In the genomic region with DNA sequence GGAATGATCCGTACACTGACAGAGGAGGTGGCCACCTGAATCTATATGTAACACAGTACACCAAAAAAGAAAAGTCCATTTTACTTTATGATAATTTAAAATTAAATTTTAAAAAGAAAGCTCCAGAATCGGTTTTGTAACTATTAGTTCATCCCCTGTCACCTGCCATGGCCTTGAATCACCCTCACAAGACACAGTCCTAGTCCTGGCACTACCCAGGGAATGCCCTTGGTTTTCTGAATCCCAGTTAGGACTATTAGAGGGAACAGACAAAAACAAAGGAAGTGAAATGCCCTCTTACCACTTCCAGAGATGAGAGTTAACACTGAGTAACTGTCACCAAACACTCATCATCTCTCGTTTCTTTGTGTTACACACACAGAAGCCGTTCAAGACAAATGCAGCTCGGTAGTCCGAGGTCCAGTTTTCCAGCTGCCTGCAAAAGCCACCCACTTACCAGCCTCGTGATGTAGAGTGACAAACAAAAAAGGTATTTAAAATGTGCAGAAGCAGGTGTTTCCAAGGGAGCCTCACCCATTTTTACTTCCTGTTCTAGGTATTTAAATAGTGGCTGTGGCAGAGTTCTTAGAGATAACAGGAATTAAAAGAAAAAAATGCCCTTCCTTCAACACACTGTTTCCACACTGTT, we compare ENCODE assay signal across 11 cellular contexts. TPM values are rescaled to one million over a fixed set of nuclear protein-coding genes. Genes with fewer than 3 reads are reported as not detected.
DNase-seq lines count a peak whose midpoint lies in the region; ATAC-seq, FAIRE-seq and TF ChIP-seq lines count a peak whose summit lies in the region.
"Had no signal": no experiment of that assay in that cellular context is flagged by ENCODE, and none has a peak within 500 bp of the region (broad histone marks: within the 10 kb centered on the region; RNA-seq: fewer than 3 reads in every experiment).

No MANE protein-coding gene starts in this region.

- H3K27me3 ChIP-seq in RWPE2 (ENCODE audit: insufficient read depth, poor library complexity, severe bottlenecking) (peaks cover 22% of the 10 kb centered on the region), pancreas (no peaks in the 10 kb centered on the region), tibial nerve (peaks cover 0 to 32% of the 10 kb centered on the region in 2 donors)

- ATAC-seq in RWPE2 (ENCODE audit: low read depth) (0 out of 3 replicates have a peak, but pooled peaks have one; percentile 35), pancreas (peak; percentile 67 to 78 (median 76))

- WGBS in pancreas, 2 donors = 13 to 25% methylated on average over 7 of the region's 7 CpGs
- 67 to 71% methylated on average over 7 of the region's 7 CpGs for WGBS in tibial nerve, 2 donors

- DNase-seq in Jurkat, Clone E6-1 (ENCODE audit: low read depth, low spot score) = peak; percentile 35
- peak; percentile 98 for DNase-seq in NCI-H2029 treated with DMSO at 0.1 percent for 48 hours (lab: John Stamatoyannopoulos, UW)
- no peak for DNase-seq in RWPE2 (ENCODE audit: low spot score)
- DNase-seq in pancreas = peak in 4 of 6 donors; percentile 45 to 73 (median 52)
- DNase-seq in GM10248 (ENCODE audit: extremely low spot score) = no peak
- no peak for DNase-seq in kidney glomerular epithelial cell (lab: John Stamatoyannopoulos, UW)
- DNase-seq in tibial nerve (ENCODE audit: low spot score in 2 of 2) = no peak
- DNase-seq: CD4-positive, alpha-beta T cell; glutamatergic neuron; NCI-H226 had no signal

- no peak for TF ChIP-seq EP300 in tibial nerve (IDR thresholded peaks at IDR 0.05)

- H3K27ac ChIP-seq in RWPE2 (ENCODE audit: poor library complexity, severe bottlenecking) = no peak overlapping the region
- H3K27ac ChIP-seq in pancreas = peak overlapping the region; percentile 53 to 87 (median 67)
- H3K27ac ChIP-seq in tibial nerve = no peak overlapping the region

- FAIRE-seq in pancreas (lab: Jason Lieb, UNC) = no peak
- FAIRE-seq: TTC549 had no signal

- CTCF ChIA-PET in GM10248 (lab: Yijun Ruan, JAX) = interaction anchor here (1.5 to 1.8 kb wide), 2 partner anchors 8 to 12 kb away, joined by 3 to 6 read pairs; no protein-coding TSS in a partner anchor

- H3K4me1 ChIP-seq in RWPE2 (ENCODE audit: insufficient read depth, poor library complexity, severe bottlenecking) (no peaks in the 10 kb centered on the region), pancreas (peaks cover 20 to 44% (median 42%) of the 10 kb centered on the region in 3 donors), tibial nerve (peaks cover 0 to 11% (median 3%) of the 10 kb centered on the region in 4 donors)

- TF ChIP-seq CTCF in RWPE2 (IDR thresholded peaks at IDR 0.05; ENCODE audit: poor library complexity, severe bottlenecking) (no peak), pancreas (IDR thresholded peaks at IDR 0.05) (no peak), GM10248 (IDR thresholded peaks at IDR 0.05; ENCODE audit: control extremely low read depth, extremely low read depth, low read depth, missing control alignments) (no peak), tibial nerve (IDR thresholded peaks at IDR 0.05) (no peak)

- H3K9me3 ChIP-seq in RWPE2 (ENCODE audit: severe bottlenecking) = peaks cover 2% of the 10 kb centered on the region
- no peaks in the 10 kb centered on the region for H3K9me3 ChIP-seq in pancreas
- H3K9me3 ChIP-seq in tibial nerve = peaks cover 0 to 29% (median 0%) of the 10 kb centered on the region in 4 donors

- H3K36me3 ChIP-seq in RWPE2 (ENCODE audit: low read depth) (no peaks in the 10 kb centered on the region), pancreas (no peaks in the 10 kb centered on the region), tibial nerve (no peaks in the 10 kb centered on the region)

- H3K4me3 ChIP-seq in Jurkat, Clone E6-1 (ENCODE audit: low read length) = no peak overlapping the region
- H3K4me3 ChIP-seq in RWPE2 (ENCODE audit: severe bottlenecking) (no peak overlapping the region), pancreas (peak overlapping the region in 1 of 4 donors; percentile 4), tibial nerve (no peak overlapping the region)

- TF ChIP-seq POLR2A in tibial nerve (IDR thresholded peaks at IDR 0.05) = no peak

- intact Hi-C loops in pancreas (cut with DNase I) = no loop called here

- POLR2A ChIA-PET in GM10248 (lab: Yijun Ruan, JAX) = no interaction called here

RNA-seq across cellular contexts. Expression of a gene that starts 6.1 kb away (rescaled TPM):
- 23.3 TPM for polyA plus RNA-seq in Jurkat, Clone E6-1 (2012; ENCODE audit: insufficient read depth, insufficient read length)
- total RNA-seq in pancreas (10 to 100 TPM; 12.4 to 40.7 (median 31.8) TPM), tibial nerve (10 to 100 TPM in 1 of 4 donors, 1 to 10 TPM in 3; 6.6 to 10.7 (median 8.2) TPM)
- polyA plus RNA-seq in pancreas = 10 to 100 TPM; 12.2 to 49.2 TPM

Comparison
In these comparisons a context has a peak if more than half of its experiments do, and no peak if none do; other contexts are left out.
1. DNase-seq: peak in Jurkat, Clone E6-1 (single experiment), NCI-H2029 treated with DMSO at 0.1 percent for 48 hours (single experiment) and pancreas (4 of 6); none in RWPE2 (single experiment), GM10248 (single experiment), kidney glomerular epithelial cell (single experiment) and tibial nerve (0 of 2).
2. H3K27ac ChIP-seq: peak in pancreas (4 of 4); none in RWPE2 (single experiment) and tibial nerve (0 of 4).